Comparison of ENCODE assay signal across 7 cellular contexts in genomic region chr11:72721689-72722049, GRCh38. TPM values are rescaled to one million over a fixed set of nuclear protein-coding genes. Genes with fewer than 3 reads are reported as not detected.
DNase-seq lines count a peak whose midpoint lies in the region; ATAC-seq and TF ChIP-seq lines count a peak whose summit lies in the region.

No MANE protein-coding gene starts in this region.

- intact Hi-C loops in transverse colon (cut with DNase I; ENCODE audit: low total_unique reads) = no loop called here

- TF ChIP-seq CTCF in WERI-Rb-1 (IDR thresholded peaks at IDR 0.05; ENCODE audit: low read depth, low read length) (no peak), coronary artery (IDR thresholded peaks at IDR 0.05) (no peak), transverse colon (IDR thresholded peaks at IDR 0.05) (no peak)

- no peak for TF ChIP-seq POLR2A in transverse colon (IDR thresholded peaks at IDR 0.05)

- H3K9me3 ChIP-seq in WERI-Rb-1 (ENCODE audit: severe bottlenecking) (no peaks in the 10 kb centered on the region), muscle layer of duodenum (ENCODE audit: control insufficient read depth in 1 of 2, low read length in 2 of 2) (no peaks in the 10 kb centered on the region), transverse colon (no peaks in the 10 kb centered on the region)

- no peak for DNase-seq in WERI-Rb-1
- no peak for DNase-seq in coronary artery (ENCODE audit: low spot score)
- DNase-seq in transverse colon = peak; percentile 56
- no peak for DNase-seq in NCI-H187 (lab: John Stamatoyannopoulos, UW)

- H3K4me3 ChIP-seq in WERI-Rb-1 (ENCODE audit: low read depth, low read length) (peak overlapping the region; percentile 2; the same call in 1 of the 2 replicates), coronary artery (peak overlapping the region; percentile 82), muscle layer of duodenum (ENCODE audit: low read depth in 1 of 2, low read length in 2 of 2) (peak overlapping the region; percentile 78 to 90), transverse colon (peak overlapping the region; percentile 45 to 81 (median 57))

- H3K36me3 ChIP-seq in WERI-Rb-1 (peaks cover 20% of the 10 kb centered on the region), muscle layer of duodenum (ENCODE audit: control insufficient read depth in 1 of 2, insufficient read depth in 2 of 2, low read length in 2 of 2) (peaks cover 12 to 24% of the 10 kb centered on the region in 2 donors), transverse colon (no peaks in the 10 kb centered on the region)

- in situ Hi-C loops in transverse colon (cut with MboI; ENCODE audit: low pct_ligation_motif_present in 1 of 4, low pct_unique_long_range_greater_than_20kb in 1 of 4, low sequenced_read_pairs in 3 of 4) = loop anchor here in 3 of 4 donors (10.0 kb wide), 2 partner anchors 73 to 453 kb away; partner anchors contain the start of gene STARD10 (in 3 of the 3)

- TF ChIP-seq EP300 in transverse colon (IDR thresholded peaks at IDR 0.05; ENCODE audit: low read depth) = no peak

- WGBS in transverse colon (ENCODE audit: low coverage in 1 of 2), 2 donors = 4% methylated on average over 13 of the region's 13 CpGs; no CpG with 5 or more reads in 1 of the 2 donors

- ATAC-seq in HG03159 (IDR thresholded peaks at IDR 0.05; ENCODE audit: unreplicated experiment) (peak; percentile 11), HG03565 (IDR thresholded peaks at IDR 0.05; ENCODE audit: unreplicated experiment) (no peak)

- H3K27ac ChIP-seq in WERI-Rb-1 = peak overlapping the region; percentile 74
- peak overlapping the region; percentile 62 to 83 for H3K27ac ChIP-seq in coronary artery
- H3K27ac ChIP-seq in muscle layer of duodenum (ENCODE audit: low read length) = peak overlapping the region; percentile 95
- peak overlapping the region; percentile 86 to 93 (median 92) for H3K27ac ChIP-seq in transverse colon

- H3K27me3 ChIP-seq in WERI-Rb-1 (ENCODE audit: insufficient read depth, low read depth, severe bottlenecking) (no peaks in the 10 kb centered on the region), muscle layer of duodenum (ENCODE audit: low read depth, low read length) (no peaks in the 10 kb centered on the region), transverse colon (no peaks in the 10 kb centered on the region)

- H3K4me1 ChIP-seq in muscle layer of duodenum (ENCODE audit: control insufficient read depth in 1 of 2, insufficient read depth in 2 of 2, low read length in 2 of 2) (peaks cover 28 to 62% of the 10 kb centered on the region in 2 donors), transverse colon (peaks cover 25 to 57% (median 39%) of the 10 kb centered on the region in 4 donors)

RNA-seq across cellular contexts. Expression of gene ARAP1, which starts 30.5 kb away (rescaled TPM):
- total RNA-seq in transverse colon = 100 to 1,000 TPM in 3 of 4 donors, 10 to 100 TPM in 1; 99.4 to 233 (median 108) TPM

RNA-seq across cellular contexts. Expression of gene PDE2A, which starts 47.4 kb away (rescaled TPM):
- total RNA-seq in transverse colon = 10 to 100 TPM in 3 of 4 donors, 1 to 10 TPM in 1; 6.6 to 41.9 (median 17.1) TPM

Comparison
In these comparisons a context has a peak if more than half of its experiments do, and no peak if none do; other contexts are left out.
1. H3K4me3 ChIP-seq: peak in every context shown above with its lines; median percentile 84 in muscle layer of duodenum; 82 in coronary artery; 57 in transverse colon; 2 in WERI-Rb-1.